Comparison of ENCODE assay signal across 2 cellular contexts in genomic region chr2:65344689-65345088, GRCh38.
A peak's percentile ranks its signal among the peaks of the same experiment; 100 is the strongest.
TF ChIP-seq lines count a peak whose summit lies in the region.

No MANE protein-coding gene starts in this region.

TF ChIP-seq in GM23338, 12 proteins besides CTCF, POLR2A, EP300 and RAD21 (continued from another document):
- no peak for TF ChIP-seq ZNF462 (CRISPR knock-in tag; IDR thresholded peaks at IDR 0.05)
- TF ChIP-seq ZNF331 (CRISPR knock-in tag; IDR thresholded peaks at IDR 0.05; ENCODE audit: low read depth) = no peak
- no peak for TF ChIP-seq STAT1 (IDR thresholded peaks at IDR 0.05; ENCODE audit: unreplicated experiment)
- TF ChIP-seq EZH2phosphoT487 (IDR thresholded peaks at IDR 0.05; ENCODE audit: unreplicated experiment) = no peak
- no peak for TF ChIP-seq CREB1 (CRISPR knock-in tag; IDR thresholded peaks at IDR 0.05; ENCODE audit: low read depth)
- no peak for TF ChIP-seq ZNF114 (CRISPR knock-in tag; IDR thresholded peaks at IDR 0.05)
- no peak for TF ChIP-seq REST (IDR thresholded peaks at IDR 0.05; ENCODE audit: unreplicated experiment)
- TF ChIP-seq ETS1 (IDR thresholded peaks at IDR 0.05) = no peak
- TF ChIP-seq NANOG (IDR thresholded peaks at IDR 0.05; ENCODE audit: borderline replicate concordance) = no peak
- no peak for TF ChIP-seq POLR2AphosphoS5 (IDR thresholded peaks at IDR 0.05; ENCODE audit: low read depth)
- no peak for TF ChIP-seq JUNB (IDR thresholded peaks at IDR 0.05; ENCODE audit: unreplicated experiment)
TF ChIP-seq in GM23338: peak in this region for 0.

TF ChIP-seq in K562, 482 proteins besides CTCF, POLR2A, EP300 and RAD21 (continued from another document):
- TF ChIP-seq SMC3 (conservative IDR thresholded peaks at IDR 0.05; ENCODE audit: insufficient read depth, low read depth, low read length) (no peak), ZBTB12 (CRISPR knock-in tag; IDR thresholded peaks at IDR 0.05) (peak; percentile 18; the same call in 1 of the 2 replicates), DDX20 (tag; IDR thresholded peaks at IDR 0.05; ENCODE audit: low read depth) (no peak), ZBTB7A (IDR thresholded peaks at IDR 0.05; ENCODE audit: borderline replicate concordance, control insufficient read depth, low read depth, low read length) (peak; percentile 41; the same call in 1 of the 2 replicates), ZNF354B (CRISPR knock-in tag; IDR thresholded peaks at IDR 0.05) (no peak), CREM (IDR thresholded peaks at IDR 0.05; ENCODE audit: low read depth) (peak; percentile 43; the same call in 1 of the 2 replicates), ZNF592 (IDR thresholded peaks at IDR 0.05) (0 out of 2 replicates have a peak, but pooled peaks have one; percentile 32), MITF (IDR thresholded peaks at IDR 0.05) (no peak), MCM2 (IDR thresholded peaks at IDR 0.05; ENCODE audit: low read depth) (no peak), SREBF2 (CRISPR knock-in tag; IDR thresholded peaks at IDR 0.05) (no peak), THAP12 (CRISPR knock-in tag; IDR thresholded peaks at IDR 0.05) (no peak), ERF (CRISPR knock-in tag; IDR thresholded peaks at IDR 0.05) (no peak), ILK (tag; IDR thresholded peaks at IDR 0.05; ENCODE audit: borderline replicate concordance, low read depth) (no peak), SRSF9 (IDR thresholded peaks at IDR 0.05; ENCODE audit: borderline replicate concordance, low read depth, low read length) (no peak), MEIS2 (IDR thresholded peaks at IDR 0.05; ENCODE audit: partially characterized antibody) (peak; percentile 57), E2F5 (CRISPR knock-in tag; IDR thresholded peaks at IDR 0.05) (no peak), DMBX1 (CRISPR knock-in tag; IDR thresholded peaks at IDR 0.05; ENCODE audit: borderline replicate concordance) (no peak), ZNF282 (CRISPR knock-in tag; IDR thresholded peaks at IDR 0.05) (no peak)
TF ChIP-seq in K562: peak in this region for 6.
